15 cellular contexts compared by ENCODE assay signal in genomic region chr4:8383451-8384160, GRCh38. TPM values are rescaled to one million over a fixed set of nuclear protein-coding genes. Genes with fewer than 3 reads are reported as not detected.
DNase-seq lines count a peak whose midpoint lies in the region; ATAC-seq, FAIRE-seq and TF ChIP-seq lines count a peak whose summit lies in the region.
"Had no signal": no experiment of that assay in that cellular context is flagged by ENCODE, and none has a peak within 500 bp of the region (broad histone marks: within the 10 kb centered on the region; RNA-seq: fewer than 3 reads in every experiment).

No MANE protein-coding gene starts in this region.

- TF ChIP-seq CTCF in astrocyte of the spinal cord (IDR thresholded peaks at IDR 0.05; ENCODE audit: low read depth, low read length) (no peak), kidney (IDR thresholded peaks at IDR 0.05; ENCODE audit: borderline replicate concordance, extremely low read depth, insufficient read depth) (no peak), gastrocnemius medialis (IDR thresholded peaks at IDR 0.05 in 4 of 5, conservative IDR thresholded peaks at IDR 0.05 in 1 of 5) (no peak)

- no peak overlapping the region for H3K9ac ChIP-seq in kidney (ENCODE audit: low read length in 2 of 2)

- in situ Hi-C loops in astrocyte of the spinal cord (cut with HindIII; ENCODE audit: low sequenced_read_pairs) (no loop called here), gastrocnemius medialis (cut with MboI; ENCODE audit: low sequenced_read_pairs in 4 of 4) (no loop called here), KBM-7 (cut with MboI; ENCODE audit: low pct_unique_long_range_greater_than_20kb, low sequenced_read_pairs) (no loop called here)

- H3K27ac ChIP-seq in kidney (ENCODE audit: low read depth in 2 of 2, low read length in 2 of 2) = no peak overlapping the region
- H3K27ac ChIP-seq in gastrocnemius medialis = peak overlapping the region in 3 of 4 donors; percentile 1 to 47 (median 33)
- H3K27ac ChIP-seq: dorsolateral prefrontal cortex, SK-N-MC, VCaP had no signal

- H3K27me3 ChIP-seq in gastrocnemius medialis = no peaks in the 10 kb centered on the region
- H3K27me3 ChIP-seq: dorsolateral prefrontal cortex had no signal

- H3K4me3 ChIP-seq in astrocyte of the spinal cord (ENCODE audit: low read depth, low read length) (no peak overlapping the region), kidney (ENCODE audit: low read length in 2 of 2) (no peak overlapping the region), gastrocnemius medialis (no peak overlapping the region)
- H3K4me3 ChIP-seq: dorsolateral prefrontal cortex, SK-N-MC had no signal

- no peak for TF ChIP-seq POLR2A in gastrocnemius medialis (IDR thresholded peaks at IDR 0.05)

- FAIRE-seq in kidney (lab: Jason Lieb, UNC) = no peak

- H3K36me3 ChIP-seq in kidney (ENCODE audit: control insufficient read depth in 1 of 2, insufficient read depth in 2 of 2, low read length in 2 of 2) = peaks cover 3 to 6% of the 10 kb centered on the region in 2 donors
- peaks cover 0 to 27% of the 10 kb centered on the region in 2 donors for H3K36me3 ChIP-seq in gastrocnemius medialis

- DNase-seq in ELF-1 (ENCODE audit: low read depth, low spot score) (peak; percentile 88), astrocyte of the spinal cord (ENCODE audit: low read depth, low spot score) (peak; percentile 76), kidney (peak; percentile 40), gastrocnemius medialis (no peak), dermis blood vessel endothelial cell (no peak), KBM-7 (no peak), anterior cingulate cortex (lab: John Stamatoyannopoulos, UW) (no peak), NCI-H524 (lab: John Stamatoyannopoulos, UW) (no peak)
- DNase-seq: activated naive CD8-positive, alpha-beta T cell treated with anti-CD3 and anti-CD28 coated beads for 36 hours; DMS79 treated with DMSO at 0.1 percent for 48 hours; NCI-H146; NCI-H774 had no signal

- ATAC-seq in gastrocnemius medialis = no peak

- H3K9me3 ChIP-seq in kidney (ENCODE audit: control insufficient read depth in 1 of 2, low read length in 2 of 2) (no peaks in the 10 kb centered on the region), gastrocnemius medialis (no peaks in the 10 kb centered on the region)

- intact Hi-C loops in kidney (cut with DNase I) = no loop called here
- intact Hi-C loops in gastrocnemius medialis (cut with DNase I; ENCODE audit: low total_unique reads) = no loop called here

- peaks cover 0 to 2% of the 10 kb centered on the region in 2 donors for H3K4me1 ChIP-seq in kidney (ENCODE audit: control insufficient read depth in 1 of 2, insufficient read depth in 1 of 2, low read depth in 1 of 2, low read length in 2 of 2)
- peaks cover 22% of the 10 kb centered on the region in 2 donors for H3K4me1 ChIP-seq in gastrocnemius medialis

RNA-seq across cellular contexts. Expression of gene ACOX3, which starts 56.9 kb away (rescaled TPM):
- total RNA-seq in kidney = 21.7 TPM
- polyA plus RNA-seq in kidney (ENCODE audit: insufficient read depth, low read depth, low replicate concordance) = 10.1 TPM
- 10 to 100 TPM; 19.0 to 32.9 (median 22.1) TPM for total RNA-seq in gastrocnemius medialis
- total RNA-seq in dermis blood vessel endothelial cell = 29.3 and 44.2 TPM in 2 replicates

RNA-seq across cellular contexts. Expression of gene TRMT44, which starts 57.0 kb away (rescaled TPM):
- total RNA-seq in kidney (20.1 TPM), gastrocnemius medialis (10 to 100 TPM in 2 of 4 donors, 1 to 10 TPM in 2; 7.5 to 16.4 (median 10.2) TPM), dermis blood vessel endothelial cell (14.9 and 23.0 TPM in 2 replicates)
- polyA plus RNA-seq in kidney (ENCODE audit: insufficient read depth, low read depth, low replicate concordance) = 5.1 TPM

Comparison
In these comparisons a context has a peak if more than half of its experiments do, and no peak if none do; other contexts are left out.
1. DNase-seq: peak in ELF-1 (single experiment), astrocyte of the spinal cord (single experiment) and kidney (single experiment); none in gastrocnemius medialis (0 of 2), dermis blood vessel endothelial cell (single experiment), KBM-7 (single experiment), anterior cingulate cortex (0 of 58) and NCI-H524 (0 of 2).
2. H3K27ac ChIP-seq: peak in gastrocnemius medialis (3 of 4); none in kidney (0 of 2).